10 cellular contexts compared by ENCODE assay signal in the genomic region with DNA sequence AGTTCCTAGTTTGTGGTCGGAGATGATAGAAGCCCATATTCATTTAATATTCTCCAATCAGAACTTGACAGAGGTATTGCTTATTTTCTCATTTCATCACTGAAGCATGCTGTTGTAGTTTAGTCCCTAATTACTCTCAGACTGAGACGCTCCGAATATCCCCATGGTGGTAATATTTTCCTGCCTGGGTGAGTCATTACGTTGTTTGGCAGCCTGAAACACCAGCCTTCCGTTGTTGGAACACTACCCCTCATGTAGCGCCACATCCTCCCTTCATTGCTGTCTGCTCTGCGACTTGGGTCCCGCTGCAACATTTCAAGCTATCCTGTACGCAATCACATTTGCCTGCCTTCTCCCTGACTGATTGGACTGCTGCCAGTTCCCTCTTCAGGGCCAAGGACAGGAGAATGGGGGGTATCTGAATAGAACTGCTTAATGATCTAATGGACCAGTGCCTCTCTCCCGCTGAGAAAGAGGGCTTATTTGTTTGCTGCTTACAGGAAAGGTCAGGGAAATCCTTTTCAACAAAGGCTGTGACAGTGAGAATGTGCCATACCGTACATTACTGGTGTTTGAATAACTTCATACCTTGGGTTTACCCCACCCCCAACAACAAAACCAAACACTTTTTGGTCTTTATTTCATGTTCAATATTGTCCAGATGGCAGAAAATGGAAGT.
DNase-seq lines count a peak whose midpoint lies in the region; ATAC-seq, FAIRE-seq and TF ChIP-seq lines count a peak whose summit lies in the region.
"Had no signal": no experiment of that assay in that cellular context is flagged by ENCODE, and none has a peak within 500 bp of the region (broad histone marks: within the 10 kb centered on the region; RNA-seq: fewer than 3 reads in every experiment).

No MANE protein-coding gene starts in this region.

- no peak overlapping the region for H3K4me3 Mint-ChIP-seq in astrocyte (ENCODE audit: unreplicated experiment)

- no peaks in the 10 kb centered on the region for H3K9me3 ChIP-seq in astrocyte (ENCODE audit: insufficient read depth, low read depth, low read length)
- H3K9me3 ChIP-seq: ascending aorta had no signal

- H4K20me1 ChIP-seq in astrocyte (ENCODE audit: insufficient read depth, low read length), result no peaks in the 10 kb centered on the region

- no peak overlapping the region for H3K27ac Mint-ChIP-seq in astrocyte (ENCODE audit: unreplicated experiment)

- no peaks in the 10 kb centered on the region for H3K9me3 Mint-ChIP-seq in astrocyte (ENCODE audit: unreplicated experiment)

- no peaks in the 10 kb centered on the region for H3K36me3 ChIP-seq in ACC112 (ENCODE audit: insufficient read depth, low read length)
- H3K36me3 ChIP-seq in astrocyte (ENCODE audit: insufficient read depth, low read length), result no peaks in the 10 kb centered on the region
- H3K36me3 ChIP-seq: ascending aorta had no signal

- H3K36me3 Mint-ChIP-seq in astrocyte (ENCODE audit: low read depth, unreplicated experiment), result no peaks in the 10 kb centered on the region

- peak overlapping the region; percentile 84 for H3K4me2 ChIP-seq in astrocyte (ENCODE audit: low read length)

- no peaks in the 10 kb centered on the region for H3K79me2 ChIP-seq in ACC112 (ENCODE audit: control insufficient read depth, insufficient read depth, low read length, unreplicated experiment)
- H3K79me2 ChIP-seq in astrocyte (ENCODE audit: insufficient read depth, low read length), result no peaks in the 10 kb centered on the region

- H3K4me1 ChIP-seq in ACC112 (ENCODE audit: control insufficient read depth, insufficient read depth, low read length, unreplicated experiment), result peaks cover 6% of the 10 kb centered on the region
- H3K4me1 ChIP-seq in astrocyte (ENCODE audit: insufficient read depth, low read length), result peaks cover 11% of the 10 kb centered on the region
- H3K4me1 ChIP-seq: ascending aorta had no signal

- H3K27me3 ChIP-seq in ACC112 (ENCODE audit: insufficient read depth, low read length) (no peaks in the 10 kb centered on the region), astrocyte (ENCODE audit: insufficient read depth, low read length) (no peaks in the 10 kb centered on the region)
- H3K27me3 ChIP-seq: ascending aorta had no signal

- peak overlapping the region; percentile 51 for H3K9ac ChIP-seq in astrocyte (ENCODE audit: low read length)

- H3K27me3 Mint-ChIP-seq in astrocyte (ENCODE audit: low read depth, unreplicated experiment), result no peaks in the 10 kb centered on the region

- peak overlapping the region; percentile 64 for H3K4me3 ChIP-seq in ACC112 (ENCODE audit: low read depth, low read length)
- H3K4me3 ChIP-seq in astrocyte (ENCODE audit: insufficient read depth, low read depth, low read length), result peak overlapping the region; percentile 44
- H3K4me3 ChIP-seq: ascending aorta had no signal

- peak; percentile 99 for DNase-seq in NCI-H1092 treated with DMSO at 0.1 percent for 48 hours (lab: John Stamatoyannopoulos, UW)
- peak; percentile 92 for DNase-seq in astrocyte (ENCODE audit: low read depth)
- peak; percentile 34 for DNase-seq in kidney glomerular epithelial cell (lab: John Stamatoyannopoulos, UW)
- DNase-seq in middle frontal gyrus (ENCODE audit: extremely low spot score, low spot score), result no peak
- DNase-seq in activated CD8-positive, alpha-beta memory T cell treated with anti-CD3 and anti-CD28 coated beads for 24 hours, result no peak

- ATAC-seq in HG03045 (IDR thresholded peaks at IDR 0.05; ENCODE audit: unreplicated experiment) (no peak), HG03460 (IDR thresholded peaks at IDR 0.05; ENCODE audit: unreplicated experiment) (no peak)

- H2AFZ ChIP-seq in ACC112 (ENCODE audit: low read length, unreplicated experiment), result peak overlapping the region; percentile 78
- H2AFZ ChIP-seq in astrocyte (ENCODE audit: low read depth, low read length), result peak overlapping the region; percentile 79

- TF ChIP-seq CTCF in astrocyte (IDR thresholded peaks at IDR 0.05; ENCODE audit: insufficient read depth, low read depth, low read length), result no peak

- FAIRE-seq in astrocyte (lab: Jason Lieb, UNC), result peak; percentile 76

- H3K4me1 Mint-ChIP-seq in astrocyte (ENCODE audit: low read depth, unreplicated experiment), result peaks cover 1% of the 10 kb centered on the region

- no peak overlapping the region for H3K27ac ChIP-seq in ACC112 (ENCODE audit: low read depth, low read length)
- H3K27ac ChIP-seq in astrocyte (ENCODE audit: low read depth, low read length), result peak overlapping the region; percentile 8
- H3K27ac ChIP-seq: ascending aorta, C4-2B had no signal

Comparison
In these comparisons a context has a peak if more than half of its experiments do, and no peak if none do; other contexts are left out.
1. DNase-seq: peak in NCI-H1092 treated with DMSO at 0.1 percent for 48 hours (single experiment), astrocyte (single experiment) and kidney glomerular epithelial cell (single experiment); none in middle frontal gyrus (single experiment) and activated CD8-positive, alpha-beta memory T cell treated with anti-CD3 and anti-CD28 coated beads for 24 hours (single experiment).